ENCODE assay signal across 10 cellular contexts in genomic region chr10:59873924-59874323, GRCh38. TPM values are rescaled to one million over a fixed set of nuclear protein-coding genes. Genes with fewer than 3 reads are reported as not detected.
A peak's percentile ranks its signal among the peaks of the same experiment; 100 is the strongest.
DNase-seq lines count a peak whose midpoint lies in the region; ATAC-seq and TF ChIP-seq lines count a peak whose summit lies in the region.
"Had no signal": no experiment of that assay in that cellular context is flagged by ENCODE, and none has a peak within 500 bp of the region (broad histone marks: within the 10 kb centered on the region; RNA-seq: fewer than 3 reads in every experiment).

No MANE protein-coding gene starts in this region.

- H3K27ac ChIP-seq in ascending aorta (peak overlapping the region; percentile 75 to 84), transverse colon (peak overlapping the region; percentile 63 to 83 (median 75))

- CTCF ChIA-PET in activated CD8-positive, alpha-beta memory T cell treated with anti-CD3 and anti-CD28 coated beads, Interleukin-2, amount 10 ng/mL, durations not matched to agents 7 days and 5 days (lab: Charles Lee): interaction anchor here (0.9 kb wide), 1 partner anchor 32 kb away, joined by 4 read pairs; the partner anchor contains the start of gene CCDC6
- CTCF ChIA-PET in activated CD8-positive, alpha-beta T cell treated with anti-CD3 and anti-CD28 coated beads, Interleukin-2, amount 10 ng/mL, durations not matched to agents 7 days and 5 days (lab: Charles Lee): interaction anchor here (2.0 to 3.7 kb wide), 3 partner anchors 10 to 34 kb away, joined by 11 to 27 read pairs (median 18); partner anchors contain the start of gene CCDC6

- peak overlapping the region; percentile 20 to 57 for H3K4me3 ChIP-seq in ascending aorta
- peak overlapping the region in 1 of 4 donors; percentile 13 for H3K4me3 ChIP-seq in transverse colon

- H3K27me3 Mint-ChIP-seq in activated CD8-positive, alpha-beta memory T cell treated with anti-CD3 and anti-CD28 coated beads, Interleukin-2, amount 10 ng/mL, durations not matched to agents 7 days and 5 days: no peaks in the 10 kb centered on the region
- no peaks in the 10 kb centered on the region for H3K27me3 Mint-ChIP-seq in activated CD8-positive, alpha-beta T cell treated with anti-CD3 and anti-CD28 coated beads, Interleukin-2, amount 10 ng/mL, durations not matched to agents 7 days and 5 days (ENCODE audit: low read depth)
- no peaks in the 10 kb centered on the region for H3K27me3 Mint-ChIP-seq in naive thymus-derived CD8-positive, alpha-beta T cell
- H3K27me3 Mint-ChIP-seq: activated naive CD8-positive, alpha-beta T cell had no signal

- H3K36me3 ChIP-seq in ascending aorta (no peaks in the 10 kb centered on the region), transverse colon (no peaks in the 10 kb centered on the region)

- intact Hi-C loops in ascending aorta (cut with DNase I) (loop anchor here (2.0 kb wide), 2 partner anchors 29 to 33 kb away; partner anchors contain the start of gene CCDC6), transverse colon (cut with DNase I; ENCODE audit: low total_unique reads) (no loop called here)

- H3K36me3 Mint-ChIP-seq in activated CD8-positive, alpha-beta memory T cell treated with anti-CD3 and anti-CD28 coated beads, Interleukin-2, amount 10 ng/mL, durations not matched to agents 7 days and 5 days: peaks cover 4% of the 10 kb centered on the region
- H3K36me3 Mint-ChIP-seq in activated CD8-positive, alpha-beta T cell treated with anti-CD3 and anti-CD28 coated beads, Interleukin-2, amount 10 ng/mL, durations not matched to agents 7 days and 5 days (ENCODE audit: low read depth): peaks cover 6% of the 10 kb centered on the region
- H3K36me3 Mint-ChIP-seq in naive thymus-derived CD8-positive, alpha-beta T cell: no peaks in the 10 kb centered on the region

- no peak for DNase-seq in ascending aorta (ENCODE audit: low spot score in 2 of 2)
- DNase-seq in transverse colon: no peak
- no peak for DNase-seq in KG1 (lab: John Stamatoyannopoulos, UW)
- no peak for DNase-seq in activated CD8-positive, alpha-beta memory T cell treated with anti-CD3 and anti-CD28 coated beads, Interleukin-2, amount 10 ng/mL, durations not matched to agents 7 days and 5 days
- DNase-seq in activated CD8-positive, alpha-beta T cell treated with anti-CD3 and anti-CD28 coated beads, Interleukin-2, amount 10 ng/mL, durations not matched to agents 7 days and 5 days: no peak
- no peak for DNase-seq in naive thymus-derived CD8-positive, alpha-beta T cell
- DNase-seq: stimulated activated CD4-positive, alpha-beta T cell treated with anti-CD3 and anti-CD28 coated beads, Interleukin-2, amount 100 ng/mL, for 24 hours had no signal

- H3K4me1 ChIP-seq in ascending aorta (peaks cover under 1 to 40% of the 10 kb centered on the region in 2 donors), transverse colon (peaks cover 13 to 67% (median 29%) of the 10 kb centered on the region in 4 donors)

- ATAC-seq in GM19397 (IDR thresholded peaks at IDR 0.05; ENCODE audit: unreplicated experiment) (peak; percentile 51), HG02981 (IDR thresholded peaks at IDR 0.05; ENCODE audit: unreplicated experiment) (peak; percentile 66)
- ATAC-seq in activated CD8-positive, alpha-beta memory T cell treated with anti-CD3 and anti-CD28 coated beads, Interleukin-2, amount 10 ng/mL, durations not matched to agents 7 days and 5 days: no peak
- ATAC-seq in activated CD8-positive, alpha-beta T cell treated with anti-CD3 and anti-CD28 coated beads, Interleukin-2, amount 10 ng/mL, durations not matched to agents 7 days and 5 days: no peak
- no peak for ATAC-seq in naive thymus-derived CD8-positive, alpha-beta T cell

- H3K27ac Mint-ChIP-seq in activated CD8-positive, alpha-beta memory T cell treated with anti-CD3 and anti-CD28 coated beads, Interleukin-2, amount 10 ng/mL, durations not matched to agents 7 days and 5 days: no peak overlapping the region
- H3K27ac Mint-ChIP-seq in activated CD8-positive, alpha-beta T cell treated with anti-CD3 and anti-CD28 coated beads, Interleukin-2, amount 10 ng/mL, durations not matched to agents 7 days and 5 days: no peak overlapping the region
- H3K27ac Mint-ChIP-seq in naive thymus-derived CD8-positive, alpha-beta T cell: peak overlapping the region in 4 of 10 donors; percentile 1 to 70 (median 8)
- H3K27ac Mint-ChIP-seq: activated naive CD8-positive, alpha-beta T cell had no signal

- POLR2A ChIA-PET in activated CD8-positive, alpha-beta T cell treated with anti-CD3 and anti-CD28 coated beads, Interleukin-2, amount 10 ng/mL, durations not matched to agents 7 days and 5 days (lab: Charles Lee): no interaction called here
- POLR2A ChIA-PET in naive thymus-derived CD8-positive, alpha-beta T cell (lab: Charles Lee): interaction anchor here (1.9 kb wide), 1 partner anchor 32 kb away, joined by 6 read pairs; the partner anchor contains the start of gene CCDC6

- H3K27me3 ChIP-seq in ascending aorta: no peaks in the 10 kb centered on the region
- no peaks in the 10 kb centered on the region for H3K27me3 ChIP-seq in transverse colon

- no peak for TF ChIP-seq POLR2A in transverse colon (IDR thresholded peaks at IDR 0.05)

- no peak for TF ChIP-seq EP300 in transverse colon (IDR thresholded peaks at IDR 0.05; ENCODE audit: low read depth)

- no peaks in the 10 kb centered on the region for H3K9me3 ChIP-seq in ascending aorta
- no peaks in the 10 kb centered on the region for H3K9me3 ChIP-seq in transverse colon

- 46 to 58% methylated on average over 4 of the region's 4 CpGs for WGBS in transverse colon (ENCODE audit: low coverage in 1 of 2), 2 donors

- H3K4me1 Mint-ChIP-seq in activated CD8-positive, alpha-beta memory T cell treated with anti-CD3 and anti-CD28 coated beads, Interleukin-2, amount 10 ng/mL, durations not matched to agents 7 days and 5 days: peaks cover 50% of the 10 kb centered on the region
- H3K4me1 Mint-ChIP-seq in activated CD8-positive, alpha-beta T cell treated with anti-CD3 and anti-CD28 coated beads, Interleukin-2, amount 10 ng/mL, durations not matched to agents 7 days and 5 days (ENCODE audit: low read depth): peaks cover 39% of the 10 kb centered on the region
- H3K4me1 Mint-ChIP-seq in naive thymus-derived CD8-positive, alpha-beta T cell: peaks cover 36 to 85% (median 72%) of the 10 kb centered on the region in 4 donors

- in situ Hi-C loops in transverse colon (cut with MboI; ENCODE audit: low pct_ligation_motif_present in 1 of 4, low pct_unique_long_range_greater_than_20kb in 1 of 4, low sequenced_read_pairs in 3 of 4): no loop called here

- H3K9me3 Mint-ChIP-seq in activated CD8-positive, alpha-beta memory T cell treated with anti-CD3 and anti-CD28 coated beads, Interleukin-2, amount 10 ng/mL, durations not matched to agents 7 days and 5 days (ENCODE audit: low read depth): no peaks in the 10 kb centered on the region
- H3K9me3 Mint-ChIP-seq in activated CD8-positive, alpha-beta T cell treated with anti-CD3 and anti-CD28 coated beads, Interleukin-2, amount 10 ng/mL, durations not matched to agents 7 days and 5 days (ENCODE audit: insufficient read depth): no peaks in the 10 kb centered on the region
- no peaks in the 10 kb centered on the region for H3K9me3 Mint-ChIP-seq in naive thymus-derived CD8-positive, alpha-beta T cell

- no peak overlapping the region for H3K4me3 Mint-ChIP-seq in activated CD8-positive, alpha-beta memory T cell treated with anti-CD3 and anti-CD28 coated beads, Interleukin-2, amount 10 ng/mL, durations not matched to agents 7 days and 5 days
- H3K4me3 Mint-ChIP-seq in activated CD8-positive, alpha-beta T cell treated with anti-CD3 and anti-CD28 coated beads, Interleukin-2, amount 10 ng/mL, durations not matched to agents 7 days and 5 days: no peak overlapping the region
- no peak overlapping the region for H3K4me3 Mint-ChIP-seq in naive thymus-derived CD8-positive, alpha-beta T cell
- H3K4me3 Mint-ChIP-seq: activated naive CD8-positive, alpha-beta T cell had no signal

- TF ChIP-seq CTCF in ascending aorta (IDR thresholded peaks at IDR 0.05): no peak
- TF ChIP-seq CTCF in transverse colon (IDR thresholded peaks at IDR 0.05): no peak

RNA-seq across cellular contexts. Expression of gene CCDC6, which starts 32.4 kb away (rescaled TPM):
- total RNA-seq in ascending aorta (21.1 TPM), transverse colon (10 to 100 TPM; 26.2 to 56.7 (median 49.5) TPM)
- 10 to 100 TPM; 16.8 to 34.4 TPM for total RNA-seq in activated CD8-positive, alpha-beta memory T cell treated with anti-CD3 and anti-CD28 coated beads, Interleukin-2, amount 10 ng/mL, durations not matched to agents 7 days and 5 days
- 10 to 100 TPM; 18.3 to 19.4 TPM for total RNA-seq in activated CD8-positive, alpha-beta T cell treated with anti-CD3 and anti-CD28 coated beads, Interleukin-2, amount 10 ng/mL, durations not matched to agents 7 days and 5 days
- 10 to 100 TPM; 22.7 to 23.6 TPM for total RNA-seq in naive thymus-derived CD8-positive, alpha-beta T cell
- 1 to 10 TPM; 3.6 to 4.4 (median 4.2) TPM for polyA plus RNA-seq in naive thymus-derived CD8-positive, alpha-beta T cell

Comparison
In these comparisons a context has a peak if more than half of its experiments do, and no peak if none do; other contexts are left out.
1. ATAC-seq: peak in GM19397 (single experiment) and HG02981 (single experiment); none in activated CD8-positive, alpha-beta memory T cell treated with anti-CD3 and anti-CD28 coated beads, Interleukin-2, amount 10 ng/mL, durations not matched to agents 7 days and 5 days (single experiment), activated CD8-positive, alpha-beta T cell treated with anti-CD3 and anti-CD28 coated beads, Interleukin-2, amount 10 ng/mL, durations not matched to agents 7 days and 5 days (single experiment) and naive thymus-derived CD8-positive, alpha-beta T cell (0 of 2).